12 cellular contexts compared by ENCODE assay signal in genomic region chr17:46158323-46159296, GRCh38. TPM values are rescaled to one million over a fixed set of nuclear protein-coding genes. Genes with fewer than 3 reads are reported as not detected.
DNase-seq lines count a peak whose midpoint lies in the region; ATAC-seq and TF ChIP-seq lines count a peak whose summit lies in the region.
"Had no signal": no experiment of that assay in that cellular context is flagged by ENCODE, and none has a peak within 500 bp of the region (broad histone marks: within the 10 kb centered on the region; RNA-seq: fewer than 3 reads in every experiment).

No MANE protein-coding gene starts in this region.

- no peaks in the 10 kb centered on the region for H3K9me3 ChIP-seq in thyroid gland
- H3K9me3 ChIP-seq: BE2C, spleen had no signal

- POLR2A ChIA-PET in activated CD8-positive, alpha-beta T cell treated with anti-CD3 and anti-CD28 coated beads for 36 hours (lab: Charles Lee), result interaction anchor here (1.2 to 1.6 kb wide), 4 partner anchors 16 to 107 kb away, joined by 3 to 7 read pairs (median 4); no protein-coding TSS in a partner anchor
- POLR2A ChIA-PET in GM10248 (lab: Yijun Ruan, JAX), result interaction anchor here (0.6 kb wide), 1 partner anchor 21 kb away, joined by 5 read pairs; no protein-coding TSS in a partner anchor

- DNase-seq in activated T-cell treated with anti-CD3 and anti-CD28 coated beads, Interleukin-2, amount 50 U/mL, for 24 hours, result no peak
- DNase-seq in activated T-cell treated with anti-CD3 and anti-CD28 coated beads, Interleukin-2, amount 50 U/mL, for 1 hour, result no peak
- no peak for DNase-seq in activated CD8-positive, alpha-beta T cell treated with anti-CD3 and anti-CD28 coated beads for 36 hours
- peak; percentile 57 for DNase-seq in islet precursor cell
- peak; percentile 38 to 60 for DNase-seq in thyroid gland
- no peak for DNase-seq in ACHN
- DNase-seq in GM10248 (ENCODE audit: extremely low spot score), result no peak
- DNase-seq: activated CD8-positive, alpha-beta memory T cell treated with anti-CD3 and anti-CD28 coated beads, Interleukin-2, amount 50 U/mL, for 48 hours; BE2C; left cardiac atrium; spleen had no signal

- no peak overlapping the region for H3K4me3 Mint-ChIP-seq in activated T-cell treated with anti-CD3 and anti-CD28 coated beads, Interleukin-2, amount 50 U/mL, for 24 hours
- no peak overlapping the region for H3K4me3 Mint-ChIP-seq in activated CD8-positive, alpha-beta T cell treated with anti-CD3 and anti-CD28 coated beads for 36 hours

- TF ChIP-seq POLR2A in thyroid gland (IDR thresholded peaks at IDR 0.05), result no peak

- H3K27me3 ChIP-seq in thyroid gland, result no peaks in the 10 kb centered on the region
- H3K27me3 ChIP-seq: BE2C, spleen had no signal

- H3K4me3 ChIP-seq in thyroid gland (replicated peaks in 1 of 3), result no peak overlapping the region
- H3K4me3 ChIP-seq: spleen had no signal

- H3K36me3 ChIP-seq in thyroid gland, result no peaks in the 10 kb centered on the region
- H3K36me3 ChIP-seq: BE2C, spleen had no signal

- peak overlapping the region; percentile 21 to 65 (median 48) for H3K27ac ChIP-seq in thyroid gland

- intact Hi-C loops in activated CD8-positive, alpha-beta T cell treated with anti-CD3 and anti-CD28 coated beads for 36 hours (cut with micrococcal nuclease), result loop anchor here (5.0 kb wide), 1 partner anchor 34 kb away; the partner anchor contains the start of gene KANSL1
- intact Hi-C loops in thyroid gland (cut with DNase I), result no loop called here

- in situ Hi-C loops in ACHN (cut with HindIII; ENCODE audit: low pct_ligation_motif_present, low pct_unique_long_range_greater_than_20kb, low sequenced_read_pairs), result no loop called here

- ATAC-seq in activated CD8-positive, alpha-beta T cell treated with anti-CD3 and anti-CD28 coated beads for 36 hours, result no peak
- ATAC-seq in HG03432 (IDR thresholded peaks at IDR 0.05; ENCODE audit: unreplicated experiment), result no peak

- TF ChIP-seq CTCF in activated CD8-positive, alpha-beta T cell treated with anti-CD3 and anti-CD28 coated beads for 36 hours (IDR thresholded peaks at IDR 0.05), result no peak
- TF ChIP-seq CTCF in thyroid gland (IDR thresholded peaks at IDR 0.05), result no peak
- no peak for TF ChIP-seq CTCF in GM10248 (IDR thresholded peaks at IDR 0.05; ENCODE audit: control extremely low read depth, extremely low read depth, low read depth, missing control alignments)

- H3K4me1 ChIP-seq in thyroid gland, result peaks cover 56 to 70% of the 10 kb centered on the region in 2 donors

- no peaks in the 10 kb centered on the region for H3K9me3 Mint-ChIP-seq in activated T-cell treated with anti-CD3 and anti-CD28 coated beads, Interleukin-2, amount 50 U/mL, for 24 hours
- no peaks in the 10 kb centered on the region for H3K9me3 Mint-ChIP-seq in activated CD8-positive, alpha-beta T cell treated with anti-CD3 and anti-CD28 coated beads for 36 hours

- CTCF ChIA-PET in activated CD8-positive, alpha-beta T cell treated with anti-CD3 and anti-CD28 coated beads for 36 hours (lab: Charles Lee), result interaction anchor here (1.2 to 3.1 kb wide), 4 partner anchors 8 to 54 kb away, joined by 3 to 14 read pairs (median 3); no protein-coding TSS in a partner anchor
- CTCF ChIA-PET in GM10248 (lab: Yijun Ruan, JAX), result interaction anchor here (0.7 to 2.2 kb wide), 5 partner anchors 10 to 35 kb away, joined by 3 to 9 read pairs (median 3); partner anchors contain the start of gene KANSL1

- H3K36me3 Mint-ChIP-seq in activated T-cell treated with anti-CD3 and anti-CD28 coated beads, Interleukin-2, amount 50 U/mL, for 24 hours (ENCODE audit: low read depth), result peaks cover 22% of the 10 kb centered on the region
- H3K36me3 Mint-ChIP-seq in activated CD8-positive, alpha-beta T cell treated with anti-CD3 and anti-CD28 coated beads for 36 hours (ENCODE audit: low read depth), result peaks cover 18% of the 10 kb centered on the region

- H3K4me1 Mint-ChIP-seq in activated T-cell treated with anti-CD3 and anti-CD28 coated beads, Interleukin-2, amount 50 U/mL, for 24 hours (ENCODE audit: low read depth), result peaks cover 90% of the 10 kb centered on the region
- H3K4me1 Mint-ChIP-seq in activated CD8-positive, alpha-beta T cell treated with anti-CD3 and anti-CD28 coated beads for 36 hours (ENCODE audit: low read depth), result peaks cover 86% of the 10 kb centered on the region

- H3K27me3 Mint-ChIP-seq in activated T-cell treated with anti-CD3 and anti-CD28 coated beads, Interleukin-2, amount 50 U/mL, for 24 hours, result no peaks in the 10 kb centered on the region
- no peaks in the 10 kb centered on the region for H3K27me3 Mint-ChIP-seq in activated CD8-positive, alpha-beta T cell treated with anti-CD3 and anti-CD28 coated beads for 36 hours

- H3K27ac Mint-ChIP-seq in activated T-cell treated with anti-CD3 and anti-CD28 coated beads, Interleukin-2, amount 50 U/mL, for 24 hours, result peak overlapping the region; percentile 73
- H3K27ac Mint-ChIP-seq in activated CD8-positive, alpha-beta T cell treated with anti-CD3 and anti-CD28 coated beads for 36 hours, result peak overlapping the region; percentile 47

- WGBS in thyroid gland, 2 donors, result 52 to 64% methylated on average over 18 of the region's 18 CpGs

RNA-seq across cellular contexts. Expression of gene KANSL1, which starts 34.6 kb away (rescaled TPM):
- total RNA-seq in activated CD8-positive, alpha-beta T cell treated with anti-CD3 and anti-CD28 coated beads for 36 hours, result 10 to 100 TPM; 54.4 to 55.3 TPM
- total RNA-seq in thyroid gland, result 100 to 1,000 TPM in 3 of 4 donors, 10 to 100 TPM in 1; 90.7 to 209 (median 124) TPM

Comparison
In these comparisons a context has a peak if more than half of its experiments do, and no peak if none do; other contexts are left out.
1. DNase-seq: peak in islet precursor cell (single experiment) and thyroid gland (2 of 2); none in activated T-cell treated with anti-CD3 and anti-CD28 coated beads, Interleukin-2, amount 50 U/mL, for 24 hours (single experiment), activated T-cell treated with anti-CD3 and anti-CD28 coated beads, Interleukin-2, amount 50 U/mL, for 1 hour (single experiment), activated CD8-positive, alpha-beta T cell treated with anti-CD3 and anti-CD28 coated beads for 36 hours (single experiment), ACHN (single experiment) and GM10248 (single experiment).